ENCODE assay signal across 28 cellular contexts in the genomic region with DNA sequence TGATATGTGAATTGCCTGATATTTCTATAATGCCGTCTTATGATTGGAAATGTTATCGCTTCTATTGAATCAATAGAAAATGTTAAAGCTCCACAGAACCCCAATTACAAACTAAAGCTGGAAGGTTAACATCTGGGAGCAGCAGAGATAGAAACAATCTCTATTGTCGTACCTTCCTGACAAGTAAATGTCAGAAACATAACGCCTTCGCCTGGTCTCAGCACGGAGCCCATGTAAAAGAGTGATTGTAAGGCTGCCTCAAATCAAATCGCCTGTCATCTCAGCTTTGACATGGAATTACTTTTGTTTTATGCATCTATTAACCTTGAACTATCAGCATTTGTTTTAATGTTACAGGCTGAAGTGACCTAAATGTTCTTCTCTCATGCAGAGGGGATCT.
"Had no signal": no experiment of that assay in that cellular context is flagged by ENCODE, and none has a peak within 500 bp of the region (broad histone marks: within the 10 kb centered on the region; RNA-seq: fewer than 3 reads in every experiment).

No MANE protein-coding gene starts in this region.

- H3K9me3 Mint-ChIP-seq: stimulated activated naive B cell treated with anti-CD40 and anti-IgM and Interleukin-4, amounts not matched to agents 10 μg/mL and 1 μg/mL and 100 μg/mL, for 72 hours; type B pancreatic cell had no signal

- H3K4me3 Mint-ChIP-seq: stimulated activated effector memory CD8-positive, alpha-beta T cell treated with anti-CD3 and anti-CD28 coated beads, Interleukin-12 subunit alpha, Interleukin-12 subunit beta, amount 100 ng/mL, for 72 hours; stimulated activated memory B cell treated with anti-CD40 and anti-IgM and Interleukin-4, amounts not matched to agents 10 μg/mL and 1 μg/mL and 100 μg/mL, for 72 hours; stimulated activated naive B cell treated with anti-CD40 and anti-IgM and Interleukin-4, amounts not matched to agents 10 μg/mL and 1 μg/mL and 100 μg/mL, for 72 hours; stimulated activated naive CD8-positive, alpha-beta T cell treated with anti-CD3 and anti-CD28 coated beads, Interleukin-15, amount 100 ng/mL, for 72 hours; stimulated activated naive CD8-positive, alpha-beta T cell treated with anti-CD3 and anti-CD28 coated beads, Interleukin-15, Interleukin-2, amounts not matched to agents 100 ng/mL and 50 ng/mL, for 24 hours; type B pancreatic cell had no signal

- DNase-seq: stimulated activated CD4-positive, alpha-beta T cell treated with anti-CD3 and anti-CD28 coated beads, Interleukin-2, amount 100 ng/mL, for 48 hours; stimulated activated CD4-positive, alpha-beta T cell treated with anti-CD3 and anti-CD28 coated beads, Interleukin-4, amount 100 ng/mL, for 1 hour; stimulated activated CD4-positive, alpha-beta T cell treated with anti-CD3 and anti-CD28 coated beads, Interleukin-4, amount 100 ng/mL, for 24 hours; stimulated activated CD4-positive, alpha-beta T cell treated with anti-CD3 and anti-CD28 coated beads, Interleukin-4, amount 100 ng/mL, for 4 hours; stimulated activated CD8-positive, alpha-beta memory T cell treated with anti-CD3 and anti-CD28 coated beads, Interleukin-4, amount 100 ng/mL, for 48 hours; stimulated activated naive B cell treated with anti-CD40 and anti-IgM and Interleukin-4, amounts not matched to agents 10 μg/mL and 1 μg/mL and 100 μg/mL, for 72 hours; stimulated activated naive CD4-positive, alpha-beta T cell; stimulated activated naive CD4-positive, alpha-beta T cell treated with Interleukin-2 at 50 U/mL for 16 hours; stimulated activated naive CD8-positive, alpha-beta T cell treated with anti-CD3 and anti-CD28 coated beads, Interleukin-15, amount 100 ng/mL, for 72 hours; stimulated activated naive CD8-positive, alpha-beta T cell treated with anti-CD3 and anti-CD28 coated beads, Interleukin-15, Interleukin-2, amounts not matched to agents 100 U/mL and 50 U/mL, for 24 hours; stomach; substantia nigra; testis; thyroid gland; tibial artery; transverse colon; upper lobe of left lung; upper lobe of right lung; uterus had no signal

- H3K4me1 ChIP-seq: stomach, suprapubic skin, testis, thyroid gland, tibial artery, tibial nerve, transverse colon, upper lobe of left lung, upper lobe of right lung, uterus, vagina had no signal

- FAIRE-seq: urothelium cell line had no signal

- ATAC-seq: stimulated activated effector memory CD8-positive, alpha-beta T cell treated with anti-CD3 and anti-CD28 coated beads, Interleukin-12 subunit alpha, Interleukin-12 subunit beta, amount 100 ng/mL, for 72 hours; stimulated activated memory B cell treated with anti-CD40 and anti-IgM and Interleukin-4, amounts not matched to agents 10 μg/mL and 1 μg/mL and 100 μg/mL, for 72 hours; stimulated activated naive B cell treated with anti-CD40 and anti-IgM and Interleukin-4, amounts not matched to agents 10 μg/mL and 1 μg/mL and 100 μg/mL, for 72 hours; stimulated activated naive CD8-positive, alpha-beta T cell treated with anti-CD3 and anti-CD28 coated beads, Interleukin-15, amount 100 ng/mL, for 72 hours; stimulated activated naive CD8-positive, alpha-beta T cell treated with anti-CD3 and anti-CD28 coated beads, Interleukin-15, Interleukin-2, amounts not matched to agents 100 U/mL and 50 U/mL, for 24 hours; upper lobe of right lung had no signal

- H3K27ac ChIP-seq: stomach, suprapubic skin, testis, thoracic aorta, thyroid gland, tibial artery, tibial nerve, transverse colon, upper lobe of left lung, upper lobe of right lung, uterus, vagina had no signal

- H3K36me3 ChIP-seq: stomach, suprapubic skin, thoracic aorta, thyroid gland, tibial artery, tibial nerve, transverse colon, upper lobe of left lung, upper lobe of right lung, uterus, vagina had no signal

- H3K27me3 ChIP-seq: stomach, suprapubic skin, testis, thyroid gland, tibial artery, tibial nerve, transverse colon, upper lobe of left lung, upper lobe of right lung, uterus, vagina had no signal

- H3K27me3 Mint-ChIP-seq: stimulated activated memory B cell treated with anti-CD40 and anti-IgM and Interleukin-4, amounts not matched to agents 10 μg/mL and 1 μg/mL and 100 μg/mL, for 72 hours; stimulated activated naive B cell treated with anti-CD40 and anti-IgM and Interleukin-4, amounts not matched to agents 10 μg/mL and 1 μg/mL and 100 μg/mL, for 72 hours; stimulated activated naive CD8-positive, alpha-beta T cell treated with anti-CD3 and anti-CD28 coated beads, Interleukin-15, amount 100 ng/mL, for 72 hours; stimulated activated naive CD8-positive, alpha-beta T cell treated with anti-CD3 and anti-CD28 coated beads, Interleukin-15, Interleukin-2, amounts not matched to agents 100 ng/mL and 50 ng/mL, for 24 hours; type B pancreatic cell had no signal

- H3K36me3 Mint-ChIP-seq: stimulated activated effector memory CD8-positive, alpha-beta T cell treated with anti-CD3 and anti-CD28 coated beads, Interleukin-12 subunit alpha, Interleukin-12 subunit beta, amount 100 ng/mL, for 72 hours; stimulated activated memory B cell treated with anti-CD40 and anti-IgM and Interleukin-4, amounts not matched to agents 10 μg/mL and 1 μg/mL and 100 μg/mL, for 72 hours; stimulated activated naive B cell treated with anti-CD40 and anti-IgM and Interleukin-4, amounts not matched to agents 10 μg/mL and 1 μg/mL and 100 μg/mL, for 72 hours; type B pancreatic cell had no signal

- H3K4me1 Mint-ChIP-seq: stimulated activated effector memory CD8-positive, alpha-beta T cell treated with anti-CD3 and anti-CD28 coated beads, Interleukin-12 subunit alpha, Interleukin-12 subunit beta, amount 100 ng/mL, for 72 hours; stimulated activated memory B cell treated with anti-CD40 and anti-IgM and Interleukin-4, amounts not matched to agents 10 μg/mL and 1 μg/mL and 100 μg/mL, for 72 hours; stimulated activated naive B cell treated with anti-CD40 and anti-IgM and Interleukin-4, amounts not matched to agents 10 μg/mL and 1 μg/mL and 100 μg/mL, for 72 hours; stimulated activated naive CD8-positive, alpha-beta T cell treated with anti-CD3 and anti-CD28 coated beads, Interleukin-15, amount 100 ng/mL, for 72 hours had no signal

- H3K27ac Mint-ChIP-seq: stimulated activated effector memory CD8-positive, alpha-beta T cell treated with anti-CD3 and anti-CD28 coated beads, Interleukin-12 subunit alpha, Interleukin-12 subunit beta, amount 100 ng/mL, for 72 hours; stimulated activated memory B cell treated with anti-CD40 and anti-IgM and Interleukin-4, amounts not matched to agents 10 μg/mL and 1 μg/mL and 100 μg/mL, for 72 hours; stimulated activated naive B cell treated with anti-CD40 and anti-IgM and Interleukin-4, amounts not matched to agents 10 μg/mL and 1 μg/mL and 100 μg/mL, for 72 hours; stimulated activated naive CD8-positive, alpha-beta T cell treated with anti-CD3 and anti-CD28 coated beads, Interleukin-15, amount 100 ng/mL, for 72 hours; stimulated activated naive CD8-positive, alpha-beta T cell treated with anti-CD3 and anti-CD28 coated beads, Interleukin-15, Interleukin-2, amounts not matched to agents 100 ng/mL and 50 ng/mL, for 24 hours; type B pancreatic cell had no signal

- H3K9me3 ChIP-seq: stomach, suprapubic skin, testis, thoracic aorta, thyroid gland, tibial nerve, transverse colon, upper lobe of left lung, upper lobe of right lung, uterus, vagina had no signal

- H3K4me3 ChIP-seq: stomach, suprapubic skin, testis, thoracic aorta, thyroid gland, tibial artery, tibial nerve, transverse colon, upper lobe of left lung, upper lobe of right lung, uterus, vagina had no signal
